Comparison of ENCODE assay signal across 17 cellular contexts in the genomic region with DNA sequence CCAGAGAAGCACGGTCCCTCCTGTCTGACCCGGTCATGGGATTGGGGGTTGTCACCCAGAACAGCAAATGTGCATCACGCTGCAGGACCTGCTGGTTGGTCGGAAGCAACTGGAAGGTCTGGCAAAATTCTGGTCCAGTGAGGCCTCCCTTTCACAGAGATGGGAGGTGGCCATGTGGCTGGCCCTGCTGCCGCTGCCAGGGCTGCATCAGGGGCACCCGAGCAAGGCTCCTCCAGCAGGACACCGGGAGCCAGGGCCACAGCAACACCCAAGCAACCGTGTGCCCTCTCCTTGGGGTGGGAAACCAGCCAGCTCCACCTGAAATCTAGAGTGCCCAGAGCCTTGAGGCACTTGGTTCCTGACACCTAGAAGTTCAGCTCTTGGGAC. TPM values are rescaled to one million over a fixed set of nuclear protein-coding genes. Genes with fewer than 3 reads are reported as not detected.
DNase-seq lines count a peak whose midpoint lies in the region; ATAC-seq and TF ChIP-seq lines count a peak whose summit lies in the region.
"Had no signal": no experiment of that assay in that cellular context is flagged by ENCODE, and none has a peak within 500 bp of the region (broad histone marks: within the 10 kb centered on the region; RNA-seq: fewer than 3 reads in every experiment).

No MANE protein-coding gene starts in this region.

- H4K20me1 ChIP-seq in BLaER1, result no peaks in the 10 kb centered on the region

- TF ChIP-seq CTCF in neural crest cell (conservative IDR thresholded peaks at IDR 0.05) (no peak), BE2C (IDR thresholded peaks at IDR 0.05; ENCODE audit: low read depth, low read length) (no peak)

- 0 out of 2 replicates have a peak, but pooled peaks cover 7% of the 10 kb centered on the region for H3K27me3 ChIP-seq in BLaER1
- H3K27me3 ChIP-seq in CD4-positive, alpha-beta memory T cell (ENCODE audit: insufficient read depth, low read length), result no peaks in the 10 kb centered on the region
- peaks cover 17% of the 10 kb centered on the region for H3K27me3 ChIP-seq in BE2C

- peaks cover 0 to 11% (median 1%) of the 10 kb centered on the region in 8 donors for H3K9me3 Mint-ChIP-seq in CD4-positive, alpha-beta memory T cell
- peaks cover 6% of the 10 kb centered on the region for H3K9me3 Mint-ChIP-seq in central memory CD8-positive, alpha-beta T cell
- no peaks in the 10 kb centered on the region for H3K9me3 Mint-ChIP-seq in neural crest cell

- peak overlapping the region; percentile 68 for H3K4me2 ChIP-seq in BLaER1

- H3K27ac ChIP-seq in BLaER1, result no peak overlapping the region
- H3K27ac ChIP-seq in CD4-positive, alpha-beta memory T cell (ENCODE audit: low read depth, low read length), result no peak overlapping the region
- H3K27ac ChIP-seq: C4-2B, GM23248, HL-60, SK-N-MC had no signal

- peaks cover 7% of the 10 kb centered on the region; the same call in 1 of the 2 replicates for H3K9me3 ChIP-seq in BLaER1
- H3K9me3 ChIP-seq in CD4-positive, alpha-beta memory T cell (ENCODE audit: control insufficient read depth in 1 of 2, low read length in 2 of 2), result no peaks in the 10 kb centered on the region
- H3K9me3 ChIP-seq in BE2C, result no peaks in the 10 kb centered on the region

- H3K4me3 Mint-ChIP-seq in CD4-positive, alpha-beta memory T cell, result no peak overlapping the region
- peak overlapping the region; percentile 83 for H3K4me3 Mint-ChIP-seq in central memory CD8-positive, alpha-beta T cell
- H3K4me3 Mint-ChIP-seq in neural crest cell, result no peak overlapping the region

- peaks cover 0 to 12% (median 8%) of the 10 kb centered on the region in 4 donors for H3K4me1 Mint-ChIP-seq in CD4-positive, alpha-beta memory T cell
- peaks cover 19% of the 10 kb centered on the region for H3K4me1 Mint-ChIP-seq in central memory CD8-positive, alpha-beta T cell
- H3K4me1 Mint-ChIP-seq in neural crest cell, result peaks cover 19% of the 10 kb centered on the region

- POLR2A ChIA-PET in CD4-positive, alpha-beta memory T cell (lab: Charles Lee; ENCODE audit: partially characterized antibody), result interaction anchor here (0.8 kb wide), 1 partner anchor 29 kb away, joined by 3 read pairs; no protein-coding TSS in a partner anchor

- H3K4me3 ChIP-seq in BLaER1, result no peak overlapping the region
- H3K4me3 ChIP-seq in CD4-positive, alpha-beta memory T cell (ENCODE audit: low read length in 2 of 2), result no peak overlapping the region
- no peak overlapping the region for H3K4me3 ChIP-seq in BE2C (ENCODE audit: low read depth, low read length)
- H3K4me3 ChIP-seq: GM23248, SK-N-MC had no signal

- intact Hi-C loops in CD4-positive, alpha-beta memory T cell (cut with micrococcal nuclease), result no loop called here

- H3K27me3 Mint-ChIP-seq in CD4-positive, alpha-beta memory T cell, result peaks cover 3 to 11% of the 10 kb centered on the region in 2 donors
- peaks cover 38% of the 10 kb centered on the region for H3K27me3 Mint-ChIP-seq in central memory CD8-positive, alpha-beta T cell
- H3K27me3 Mint-ChIP-seq in neural crest cell (ENCODE audit: low read depth), result no peaks in the 10 kb centered on the region

- CTCF ChIA-PET in CD4-positive, alpha-beta memory T cell (lab: Charles Lee; ENCODE audit: partially characterized antibody), result no interaction called here

- H3K36me3 ChIP-seq in BLaER1 (no peaks in the 10 kb centered on the region), BE2C (no peaks in the 10 kb centered on the region)
- H3K36me3 ChIP-seq in CD4-positive, alpha-beta memory T cell (ENCODE audit: insufficient read depth, low read length), result no peaks in the 10 kb centered on the region

- peak overlapping the region in 6 of 7 donors; percentile 53 to 93 (median 87) for H3K27ac Mint-ChIP-seq in CD4-positive, alpha-beta memory T cell
- H3K27ac Mint-ChIP-seq in central memory CD8-positive, alpha-beta T cell (ENCODE audit: low read depth), result peak overlapping the region; percentile 100
- H3K27ac Mint-ChIP-seq in neural crest cell (ENCODE audit: unreplicated experiment), result peak overlapping the region; percentile 43

- H3K36me3 Mint-ChIP-seq in CD4-positive, alpha-beta memory T cell, result no peaks in the 10 kb centered on the region
- H3K36me3 Mint-ChIP-seq in central memory CD8-positive, alpha-beta T cell (ENCODE audit: insufficient read depth), result peaks cover 29% of the 10 kb centered on the region
- no peaks in the 10 kb centered on the region for H3K36me3 Mint-ChIP-seq in neural crest cell (ENCODE audit: low read depth)

- peaks cover 33% of the 10 kb centered on the region for H3K4me1 ChIP-seq in BLaER1
- H3K4me1 ChIP-seq in CD4-positive, alpha-beta memory T cell (ENCODE audit: insufficient read depth, low read length), result no peaks in the 10 kb centered on the region
- H3K4me1 ChIP-seq in BE2C, result no peaks in the 10 kb centered on the region

- DNase-seq in CD4-positive, alpha-beta memory T cell, result no peak
- peak in 1 of 2 donors; percentile 13 for DNase-seq in central memory CD8-positive, alpha-beta T cell (ENCODE audit: low spot score in 2 of 2)
- DNase-seq in neural crest cell (ENCODE audit: low read depth, low spot score) (no peak), BE2C (no peak), GM03348 (ENCODE audit: low spot score) (no peak), glomerular visceral epithelial cell (ENCODE audit: extremely low spot score) (no peak)
- DNase-seq: Calu3, KG1, NCI-H1092, NCI-H2107, NCI-H69 had no signal

- H3K9ac ChIP-seq in BLaER1, result no peak overlapping the region
- H3K9ac ChIP-seq: GM23248 had no signal

- no peak for ATAC-seq in central memory CD8-positive, alpha-beta T cell (replicated peaks; ENCODE audit: extremely low read depth, poor library complexity, severe bottlenecking)
- no peak for ATAC-seq in HG03378 (IDR thresholded peaks at IDR 0.05; ENCODE audit: unreplicated experiment)

RNA-seq across cellular contexts. Expression of a gene that starts 11.5 kb away (rescaled TPM):
- 10 to 100 TPM; 16.5 to 17.2 TPM for total RNA-seq in CD4-positive, alpha-beta memory T cell
- 1 to 10 TPM in 1 of 2 donors, under 1 TPM in 1; 0.39 to 1.1 TPM for polyA plus RNA-seq in CD4-positive, alpha-beta memory T cell
- 7.7 and 9.0 TPM in 2 replicates for total RNA-seq in neural crest cell
- 9.9 TPM for polyA plus RNA-seq in BE2C (2012; ENCODE audit: insufficient read depth, insufficient read length, low read depth)

Comparison
In these comparisons a context has a peak if more than half of its experiments do, and no peak if none do; other contexts are left out.
1. H3K27ac Mint-ChIP-seq: peak in every context shown above with its lines; median percentile 100 in central memory CD8-positive, alpha-beta T cell; 87 in CD4-positive, alpha-beta memory T cell; 43 in neural crest cell.